In genomic region chr2:55408098-55408882, GRCh38 we compare ENCODE assay signal across 16 cellular contexts. TPM values are rescaled to one million over a fixed set of nuclear protein-coding genes. Genes with fewer than 3 reads are reported as not detected.
DNase-seq lines count a peak whose midpoint lies in the region; ATAC-seq, FAIRE-seq and TF ChIP-seq lines count a peak whose summit lies in the region.
"Had no signal": no experiment of that assay in that cellular context is flagged by ENCODE, and none has a peak within 500 bp of the region (broad histone marks: within the 10 kb centered on the region; RNA-seq: fewer than 3 reads in every experiment).

No MANE protein-coding gene starts in this region.

- H3K9me3 ChIP-seq in KOPT-K1 (ENCODE audit: insufficient read depth, low read length, poor library complexity, severe bottlenecking) (no peaks in the 10 kb centered on the region), K562 (replicated peaks; ENCODE audit: control insufficient read depth, insufficient read depth, low read depth, low read length) (no peaks in the 10 kb centered on the region), ascending aorta (no peaks in the 10 kb centered on the region)
- H3K9me3 ChIP-seq in naive thymus-derived CD4-positive, alpha-beta T cell (ENCODE audit: control insufficient read depth in 2 of 3, low read length in 3 of 3), result no peaks in the 10 kb centered on the region
- H3K9me3 ChIP-seq: prostate gland, SJCRH30 had no signal

- DNase-seq in Daoy (ENCODE audit: low read depth) (peak; percentile 50), K562 (ENCODE audit: extremely low read depth in 1 of 4, low spot score in 3 of 4) (no peak), myocyte (ENCODE audit: low read depth) (peak; percentile 57), SHP77 treated with DMSO at 0.1 percent for 48 hours (lab: John Stamatoyannopoulos, UW) (no peak), ascending aorta (ENCODE audit: low spot score in 2 of 2) (no peak)
- DNase-seq in NK-92 treated with Interleukin-12 subunit alpha and Interleukin-12 subunit beta, amount 100 ng/mL, for 24 hours (lab: John Stamatoyannopoulos, UW), result no peak
- no peak for DNase-seq in naive thymus-derived CD4-positive, alpha-beta T cell
- DNase-seq: CD4-positive, alpha-beta T cell; NCI-H1417; NCI-H69; SJCRH30; stimulated activated CD4-positive, alpha-beta T cell treated with anti-CD3 and anti-CD28 coated beads, Interleukin-2, amount 100 ng/mL, for 24 hours had no signal

- no peak overlapping the region for H2AFZ ChIP-seq in K562 (ENCODE audit: low read depth, low read length)

- H3K27me3 ChIP-seq in K562 (ENCODE audit: control insufficient read depth in 2 of 2, insufficient read depth in 2 of 2, low read length in 2 of 2), result no peaks in the 10 kb centered on the region
- H3K27me3 ChIP-seq in ascending aorta, result no peaks in the 10 kb centered on the region
- H3K27me3 ChIP-seq in naive thymus-derived CD4-positive, alpha-beta T cell (ENCODE audit: control insufficient read depth in 2 of 2, insufficient read depth in 2 of 2, low read length in 2 of 2), result no peaks in the 10 kb centered on the region
- H3K27me3 ChIP-seq: cardiac muscle cell, SJCRH30 had no signal

- H3K9me3 Mint-ChIP-seq in naive thymus-derived CD4-positive, alpha-beta T cell, result no peaks in the 10 kb centered on the region
- H3K9me3 Mint-ChIP-seq: CD4-positive, alpha-beta T cell had no signal

- POLR2A ChIA-PET in K562 (lab: Yijun Ruan, JAX), result interaction anchor here (0.6 to 1.5 kb wide), 3 partner anchors 11 to 561 kb away, joined by 3 to 8 read pairs (median 3); no protein-coding TSS in a partner anchor
- POLR2A ChIA-PET in naive thymus-derived CD4-positive, alpha-beta T cell (lab: Charles Lee), result no interaction called here

- no peak for ATAC-seq in K562
- no peak for ATAC-seq in naive thymus-derived CD4-positive, alpha-beta T cell

- H3K4me1 Mint-ChIP-seq in naive thymus-derived CD4-positive, alpha-beta T cell, result peaks cover 0 to 10% (median 0%) of the 10 kb centered on the region in 7 donors

- peaks cover 0 to 2% of the 10 kb centered on the region in 2 experiments; a peak in 1 of 5 replicates for H3K4me1 ChIP-seq in K562 (replicated peaks in 1 of 2; ENCODE audit: control insufficient read depth in 2 of 2, insufficient read depth in 2 of 2, low read length in 2 of 2)
- H3K4me1 ChIP-seq in ascending aorta, result no peaks in the 10 kb centered on the region
- no peaks in the 10 kb centered on the region for H3K4me1 ChIP-seq in naive thymus-derived CD4-positive, alpha-beta T cell (ENCODE audit: control insufficient read depth in 2 of 2, insufficient read depth in 2 of 2, low read length in 2 of 2)
- H3K4me1 ChIP-seq: prostate gland, SJCRH30 had no signal

- peaks cover 70% of the 10 kb centered on the region for H3K79me2 ChIP-seq in K562 (ENCODE audit: control insufficient read depth, insufficient read depth, low read length)

- no peak overlapping the region for H3K9ac ChIP-seq in K562 (ENCODE audit: insufficient read depth in 1 of 2, low read depth in 2 of 2, low read length in 2 of 2)

- peak overlapping the region; percentile 9 for H3K27ac ChIP-seq in KOPT-K1 (ENCODE audit: low read depth, low read length, poor library complexity, severe bottlenecking)
- H3K27ac ChIP-seq in K562 (ENCODE audit: extremely low read depth, low read depth, low read length), result no peak overlapping the region
- H3K27ac ChIP-seq in ascending aorta, result no peak overlapping the region
- H3K27ac ChIP-seq in naive thymus-derived CD4-positive, alpha-beta T cell (ENCODE audit: low read depth, low read length), result no peak overlapping the region
- H3K27ac ChIP-seq: cardiac muscle cell, epithelial cell of prostate, prostate gland, SJCRH30 had no signal

- in situ Hi-C loops in K562 (cut with MboI), result no loop called here

- no peak for FAIRE-seq in K562 (lab: Jason Lieb, UNC)

- no peak for TF ChIP-seq RAD21 in K562 (CRISPR knock-in tag; conservative IDR thresholded peaks at IDR 0.05 in 1 of 2, IDR thresholded peaks at IDR 0.05 in 1 of 2)

- CTCF ChIA-PET in K562 (lab: Yijun Ruan, JAX; ENCODE audit: low intra/inter-chr PET ratio), result no interaction called here
- CTCF ChIA-PET in naive thymus-derived CD4-positive, alpha-beta T cell (lab: Charles Lee), result interaction anchor here (1.0 kb wide), 1 partner anchor 9 kb away, joined by 3 read pairs; no protein-coding TSS in a partner anchor

- no peak for TF ChIP-seq POLR2A in K562 (conservative IDR thresholded peaks at IDR 0.05)

- no peak overlapping the region for H3K4me2 ChIP-seq in K562 (ENCODE audit: insufficient read depth, low read length)

- no peak overlapping the region for H3K4me3 Mint-ChIP-seq in naive thymus-derived CD4-positive, alpha-beta T cell
- H3K4me3 Mint-ChIP-seq: CD4-positive, alpha-beta T cell had no signal

- no TSS peak for BruUV-seq in K562 (replicated peaks; lab: Mats Ljungman, UMichigan)

- H3K27ac Mint-ChIP-seq in naive thymus-derived CD4-positive, alpha-beta T cell, result peak overlapping the region in 1 of 9 donors; percentile 37
- H3K27ac Mint-ChIP-seq: CD4-positive, alpha-beta T cell had no signal

- H3K4me3 ChIP-seq in K562 (no peak overlapping the region), ascending aorta (no peak overlapping the region)
- H3K4me3 ChIP-seq in naive thymus-derived CD4-positive, alpha-beta T cell (ENCODE audit: low read length), result no peak overlapping the region
- H3K4me3 ChIP-seq: cardiac muscle cell, prostate gland, SJCRH30 had no signal

- H4K20me1 ChIP-seq in K562 (replicated peaks; ENCODE audit: control insufficient read depth, insufficient read depth, low read length), result no peaks in the 10 kb centered on the region

- H3K36me3 ChIP-seq in KOPT-K1 (ENCODE audit: insufficient read depth, low read length) (peaks cover 64% of the 10 kb centered on the region), K562 (ENCODE audit: control insufficient read depth, insufficient read depth, low read length) (peaks cover 56% of the 10 kb centered on the region), ascending aorta (peaks cover 0 to 14% of the 10 kb centered on the region in 2 donors)
- H3K36me3 ChIP-seq in naive thymus-derived CD4-positive, alpha-beta T cell (ENCODE audit: control insufficient read depth in 2 of 3, insufficient read depth in 3 of 3, low read length in 3 of 3), result no peaks in the 10 kb centered on the region
- H3K36me3 ChIP-seq: prostate gland had no signal

- no peaks in the 10 kb centered on the region for H3K27me3 Mint-ChIP-seq in naive thymus-derived CD4-positive, alpha-beta T cell
- H3K27me3 Mint-ChIP-seq: CD4-positive, alpha-beta T cell had no signal

- H3K36me3 Mint-ChIP-seq in naive thymus-derived CD4-positive, alpha-beta T cell, result peaks cover 0 to 14% (median 5%) of the 10 kb centered on the region in 5 donors

- 68% methylated on average over 5 of the region's 5 CpGs for WGBS in K562 (ENCODE audit: insufficient coverage, low coverage, missing lambda C conversion rate)

- no peak for TF ChIP-seq EP300 in K562 (IDR thresholded peaks at IDR 0.05; ENCODE audit: low read length)

- intact Hi-C loops in K562 (cut with micrococcal nuclease), result no loop called here
- intact Hi-C loops in ascending aorta (cut with DNase I), result no loop called here
- intact Hi-C loops in naive thymus-derived CD4-positive, alpha-beta T cell (cut with micrococcal nuclease), result no loop called here

- TF ChIP-seq CTCF in K562 (IDR thresholded peaks at IDR 0.05 in 2 of 3, conservative IDR thresholded peaks at IDR 0.05 in 1 of 3; ENCODE audit: insufficient read depth in 2 of 3, low read depth in 1 of 3, low read length in 3 of 3) (no peak), ascending aorta (IDR thresholded peaks at IDR 0.05) (no peak)

- no peaks in the 10 kb centered on the region for H3K9me1 ChIP-seq in K562 (ENCODE audit: control insufficient read depth, insufficient read depth, low read length)

TF ChIP-seq in K562, 482 proteins besides CTCF, POLR2A, EP300 and RAD21 (continues in another document):
- TF ChIP-seq OTX1 (CRISPR knock-in tag; IDR thresholded peaks at IDR 0.05) (no peak), CTCFL (IDR thresholded peaks at IDR 0.05; ENCODE audit: borderline replicate concordance, insufficient read depth, low read depth, low read length, poor library complexity, severe bottlenecking) (no peak)

RNA-seq across cellular contexts. Expression of gene CCDC88A, which starts 11.4 kb away (rescaled TPM):
- total RNA-seq in Daoy (2014; rRNA removed; shearing (Covaris generic)), result 47.5 and 58.7 TPM in 2 replicates
- 92.0 and 356 TPM in 2 replicates for total RNA-seq in K562 (2011; cell fraction: chromatin; rRNA removed; ENCODE audit: low replicate concordance)
- 44.2 and 71.7 TPM in 2 replicates for total RNA-seq in K562 (2011; cell fraction: nucleolus; rRNA removed)
- total RNA-seq in K562 (2011; cell fraction: nucleoplasm; rRNA removed), result 155 and 284 TPM in 2 replicates
- 43.9 and 50.8 TPM in 2 replicates for total RNA-seq in K562 (2014; rRNA removed)
- 98.2 and 102 TPM in 2 replicates for total RNA-seq in K562 (2014; rRNA removed; fragmentation: Illumina TruSeq; extraction: Trizol)
- 88.3 and 102 TPM in 2 replicates for total RNA-seq in K562 (2015; rRNA removed; fragmentation: Illumina TruSeq; extraction: Trizol)
- 65.6 and 68.8 TPM in 2 replicates for total RNA-seq in K562 (2021)
- 63.8 and 71.5 TPM in 2 replicates for polyA plus RNA-seq in K562 (2011; rRNA removed)
- polyA plus RNA-seq in K562 (2011; cell fraction: cytosol; rRNA removed), result 15.1 and 24.2 TPM in 2 replicates
- 61.4 and 72.4 TPM in 2 replicates for polyA plus RNA-seq in K562 (2011; cell fraction: nucleus; rRNA removed)
- polyA plus RNA-seq in K562 (2012), result 32.7 and 34.8 TPM in 2 replicates
- polyA plus RNA-seq in K562 (2014; fragmentation: Illumina TruSeq; extraction: Trizol), result 45.6 and 55.6 TPM in 2 replicates
- polyA plus RNA-seq in K562 (2014; fragmentation: Nextera tagmentation; extraction: Ambion mirVana), result 10 to 100 TPM; 29.3 to 30.3 TPM
- polyA plus RNA-seq in K562 (2014; rRNA removed), result 30.5 and 33.5 TPM in 2 replicates
- polyA minus RNA-seq in K562 (2011; rRNA and poly(A)+ RNA removed), result 209 and 231 TPM in 2 replicates
- 44.0 and 48.9 TPM in 2 replicates for polyA minus RNA-seq in K562 (2011; cell fraction: cytosol; rRNA and poly(A)+ RNA removed)
- polyA minus RNA-seq in K562 (2011; cell fraction: nucleus; rRNA and poly(A)+ RNA removed), result 93.4 and 163 TPM in 2 replicates
- 53.1 and 99.4 TPM in 2 replicates for total RNA-seq in myocyte
- polyA plus RNA-seq in myocyte (2012), result 8.9 TPM
- total RNA-seq in ascending aorta, result 39.2 TPM
- total RNA-seq in naive thymus-derived CD4-positive, alpha-beta T cell, result 10 to 100 TPM in 4 of 5 experiments, 1 to 10 TPM in 1; 9.9 to 53.3 (median 15.9) TPM
- polyA plus RNA-seq in naive thymus-derived CD4-positive, alpha-beta T cell, result 1 to 10 TPM; 1.2 to 5.1 TPM

Comparison
In these comparisons a context has a peak if more than half of its experiments do, and no peak if none do; other contexts are left out.
1. DNase-seq: peak in Daoy (single experiment) and myocyte (single experiment); none in K562 (0 of 4), SHP77 treated with DMSO at 0.1 percent for 48 hours (single experiment), ascending aorta (0 of 2), NK-92 treated with Interleukin-12 subunit alpha and Interleukin-12 subunit beta, amount 100 ng/mL, for 24 hours (single experiment) and naive thymus-derived CD4-positive, alpha-beta T cell (0 of 9).